In genomic region chr5:104111622-104112021, GRCh38 we compare ENCODE assay signal across 20 cellular contexts.
"Had no signal": no experiment of that assay in that cellular context is flagged by ENCODE, and none has a peak within 500 bp of the region (broad histone marks: within the 10 kb centered on the region; RNA-seq: fewer than 3 reads in every experiment).

No MANE protein-coding gene starts in this region.

- FAIRE-seq: islet of Langerhans, small intestine had no signal

- H3K36me3 ChIP-seq: adrenal gland, esophagus squamous epithelium, lower lobe of right lung, right lobe of liver, stomach, vagina had no signal

- H3K79me2 ChIP-seq: hepatocyte, parathyroid adenoma had no signal

- H2AFZ ChIP-seq: hepatocyte, parathyroid adenoma had no signal

- DNase-seq: activated CD4-positive, alpha-beta T cell treated with anti-CD3 and anti-CD28 coated beads for 36 hours; activated CD4-positive, alpha-beta T cell treated with anti-CD3 and anti-CD28 coated beads, Interleukin-2, amount 50 U/mL, for 48 hours; activated gamma-delta T cell; adrenal gland; dermis blood vessel endothelial cell; effector memory CD8-positive, alpha-beta T cell; esophagus squamous epithelium; left colon; lower lobe of right lung; right lobe of liver; small intestine; stimulated activated CD4-positive, alpha-beta T cell treated with anti-CD3 and anti-CD28 coated beads, Interleukin-4, amount 100 ng/mL, for 1 hour; stomach; trophoblast cell had no signal

- H3K4me1 ChIP-seq: adrenal gland, esophagus squamous epithelium, lower lobe of right lung, parathyroid adenoma, right lobe of liver, stomach, vagina had no signal

- H3K9me3 ChIP-seq: lower lobe of right lung, right lobe of liver, vagina had no signal

- H3K4me2 ChIP-seq: hepatocyte had no signal

- ATAC-seq: activated CD4-positive, alpha-beta T cell treated with anti-CD3 and anti-CD28 coated beads for 36 hours; effector memory CD8-positive, alpha-beta T cell; left colon; lower lobe of right lung; natural killer cell treated with Interleukin-12 subunit alpha and Interleukin-12 subunit beta and Interleukin-15 and Interleukin-18, amount 100 ng/mL, for 72 hours; WTC11 had no signal

- H3K27ac ChIP-seq: adrenal gland, esophagus squamous epithelium, hepatocyte, lower lobe of right lung, parathyroid adenoma, right lobe of liver, stomach, vagina had no signal

- H3K27me3 ChIP-seq: adrenal gland, esophagus squamous epithelium, hepatocyte, right lobe of liver, stomach, vagina had no signal

- H3K9ac ChIP-seq: parathyroid adenoma had no signal

- H3K4me3 ChIP-seq: adrenal gland, esophagus squamous epithelium, hepatocyte, lower lobe of right lung, right lobe of liver, stomach, vagina had no signal
